ENCODE assay signal across 29 cellular contexts in genomic region chr10:7538970-7539694, GRCh38.
DNase-seq lines count a peak whose midpoint lies in the region; ATAC-seq and TF ChIP-seq lines count a peak whose summit lies in the region.
"Had no signal": no experiment of that assay in that cellular context is flagged by ENCODE, and none has a peak within 500 bp of the region (broad histone marks: within the 10 kb centered on the region; RNA-seq: fewer than 3 reads in every experiment).

No MANE protein-coding gene starts in this region.

- CTCF ChIA-PET in HEK293 (lab: Yijun Ruan, JAX) = interaction anchor here (1.7 kb wide), 1 partner anchor 14 kb away, joined by 7 read pairs; no protein-coding TSS in a partner anchor

- H3K4me1 ChIP-seq in HEK293 (ENCODE audit: control insufficient read depth, insufficient read depth, low read length) = no peaks in the 10 kb centered on the region
- H3K4me1 ChIP-seq: BE2C, testis had no signal

- no peaks in the 10 kb centered on the region for H3K36me3 ChIP-seq in HEK293 (ENCODE audit: control insufficient read depth in 2 of 2, insufficient read depth in 1 of 2, low read length in 2 of 2)
- H3K36me3 ChIP-seq: BE2C, esophagus squamous epithelium, left lung, ovary had no signal

- H3K4me3 Mint-ChIP-seq in activated T-cell treated with anti-CD3 and anti-CD28 coated beads, Interleukin-2, amount 50 U/mL, for 4 hours = no peak overlapping the region
- H3K4me3 Mint-ChIP-seq in activated naive CD8-positive, alpha-beta T cell treated with anti-CD3 and anti-CD28 coated beads for 36 hours = peak overlapping the region; percentile 57
- H3K4me3 Mint-ChIP-seq in stimulated activated effector memory CD8-positive, alpha-beta T cell treated with anti-CD3 and anti-CD28 coated beads, Interleukin-12 subunit alpha, Interleukin-12 subunit beta, amount 100 ng/mL, for 72 hours = no peak overlapping the region
- H3K4me3 Mint-ChIP-seq: activated B cell treated with CpG ODN at 0.5 μM for 24 hours, endodermal cell, nephron had no signal

- no peak for DNase-seq in activated T-cell treated with anti-CD3 and anti-CD28 coated beads, Interleukin-2, amount 50 U/mL, for 4 hours
- no peak for DNase-seq in activated T-cell treated with anti-CD3 and anti-CD28 coated beads, Interleukin-2, amount 50 U/mL, for 1 hour
- DNase-seq in activated naive CD8-positive, alpha-beta T cell treated with anti-CD3 and anti-CD28 coated beads for 36 hours = peak; percentile 37
- DNase-seq in stimulated activated effector memory CD8-positive, alpha-beta T cell treated with anti-CD3 and anti-CD28 coated beads, Interleukin-12 subunit alpha, Interleukin-12 subunit beta, amount 100 ng/mL, for 72 hours (ENCODE audit: low spot score in 2 of 2) = no peak
- DNase-seq in mesenteric fat pad (ENCODE audit: low spot score) (no peak), ecto neural progenitor cell (ENCODE audit: low spot score) (no peak)
- DNase-seq: activated B cell treated with CpG ODN at 0.5 μM for 24 hours; activated effector memory CD4-positive, alpha-beta T cell treated with anti-CD3 and anti-CD28 coated beads, Interleukin-2, amount 50 U/mL, for 16 hours; amygdala; BE2C; Calu3; DND-41; endodermal cell; esophagus squamous epithelium; Karpas-422; left lung; MV-4-11; NCI-H187 treated with DMSO at 0.1 percent for 48 hours; NCI-H69; ovary; retina; T1000; testis had no signal

- no peak overlapping the region for H3K4me3 ChIP-seq in HEK293 (ENCODE audit: low read depth, low read length)
- H3K4me3 ChIP-seq: coronary artery, esophagus squamous epithelium, left lung, ovary, smooth muscle cell, testis had no signal

- peaks cover 11% of the 10 kb centered on the region for H3K4me1 Mint-ChIP-seq in activated T-cell treated with anti-CD3 and anti-CD28 coated beads, Interleukin-2, amount 50 U/mL, for 4 hours (ENCODE audit: low read depth)
- peaks cover 18% of the 10 kb centered on the region for H3K4me1 Mint-ChIP-seq in activated naive CD8-positive, alpha-beta T cell treated with anti-CD3 and anti-CD28 coated beads for 36 hours
- H3K4me1 Mint-ChIP-seq in stimulated activated effector memory CD8-positive, alpha-beta T cell treated with anti-CD3 and anti-CD28 coated beads, Interleukin-12 subunit alpha, Interleukin-12 subunit beta, amount 100 ng/mL, for 72 hours = peaks cover 10% of the 10 kb centered on the region
- H3K4me1 Mint-ChIP-seq: activated B cell treated with CpG ODN at 0.5 μM for 24 hours had no signal

- peaks cover 4% of the 10 kb centered on the region for H3K36me3 Mint-ChIP-seq in activated T-cell treated with anti-CD3 and anti-CD28 coated beads, Interleukin-2, amount 50 U/mL, for 4 hours (ENCODE audit: insufficient read depth)
- peaks cover 15% of the 10 kb centered on the region for H3K36me3 Mint-ChIP-seq in activated naive CD8-positive, alpha-beta T cell treated with anti-CD3 and anti-CD28 coated beads for 36 hours
- no peaks in the 10 kb centered on the region for H3K36me3 Mint-ChIP-seq in stimulated activated effector memory CD8-positive, alpha-beta T cell treated with anti-CD3 and anti-CD28 coated beads, Interleukin-12 subunit alpha, Interleukin-12 subunit beta, amount 100 ng/mL, for 72 hours

- H3K27ac ChIP-seq in HEK293 (ENCODE audit: extremely low read depth, low read depth, low read length) = no peak overlapping the region
- H3K27ac ChIP-seq: coronary artery, esophagus squamous epithelium, left lung, ovary, testis had no signal

- H3K27me3 Mint-ChIP-seq in activated T-cell treated with anti-CD3 and anti-CD28 coated beads, Interleukin-2, amount 50 U/mL, for 4 hours (ENCODE audit: low read depth) = no peaks in the 10 kb centered on the region
- no peaks in the 10 kb centered on the region for H3K27me3 Mint-ChIP-seq in activated naive CD8-positive, alpha-beta T cell treated with anti-CD3 and anti-CD28 coated beads for 36 hours

- ATAC-seq in activated T-cell treated with anti-CD3 and anti-CD28 coated beads, Interleukin-2, amount 50 U/mL, for 4 hours = peak; percentile 52 to 62
- ATAC-seq in stimulated activated effector memory CD8-positive, alpha-beta T cell treated with anti-CD3 and anti-CD28 coated beads, Interleukin-12 subunit alpha, Interleukin-12 subunit beta, amount 100 ng/mL, for 72 hours = peak; percentile 42
- no peak for ATAC-seq in HG03460 (IDR thresholded peaks at IDR 0.05; ENCODE audit: unreplicated experiment)
- ATAC-seq: left lung, SK-N-SH treated with all-trans-retinoic acid at 6 μM for 48 hours had no signal

- TF ChIP-seq CTCF in HEK293 (tag by site-specific recombination; IDR thresholded peaks at IDR 0.05) = no peak

- no peaks in the 10 kb centered on the region for H3K9me3 ChIP-seq in HEK293 (ENCODE audit: control insufficient read depth, insufficient read depth, low read depth, low read length)
- H3K9me3 ChIP-seq: BE2C, left lung, ovary, testis had no signal

- H3K9me3 Mint-ChIP-seq in activated T-cell treated with anti-CD3 and anti-CD28 coated beads, Interleukin-2, amount 50 U/mL, for 4 hours = peaks cover 16% of the 10 kb centered on the region
- peaks cover 9% of the 10 kb centered on the region for H3K9me3 Mint-ChIP-seq in activated naive CD8-positive, alpha-beta T cell treated with anti-CD3 and anti-CD28 coated beads for 36 hours
- peaks cover 3% of the 10 kb centered on the region for H3K9me3 Mint-ChIP-seq in stimulated activated effector memory CD8-positive, alpha-beta T cell treated with anti-CD3 and anti-CD28 coated beads, Interleukin-12 subunit alpha, Interleukin-12 subunit beta, amount 100 ng/mL, for 72 hours
- H3K9me3 Mint-ChIP-seq: endodermal cell had no signal

- peak overlapping the region; percentile 92 for H3K27ac Mint-ChIP-seq in activated naive CD8-positive, alpha-beta T cell treated with anti-CD3 and anti-CD28 coated beads for 36 hours
- peak overlapping the region; percentile 38 for H3K27ac Mint-ChIP-seq in stimulated activated effector memory CD8-positive, alpha-beta T cell treated with anti-CD3 and anti-CD28 coated beads, Interleukin-12 subunit alpha, Interleukin-12 subunit beta, amount 100 ng/mL, for 72 hours
- H3K27ac Mint-ChIP-seq: activated B cell treated with CpG ODN at 0.5 μM for 24 hours, endodermal cell had no signal

- POLR2A ChIA-PET in HEK293 (lab: Yijun Ruan, JAX) = no interaction called here

TF ChIP-seq in HEK293, 187 proteins besides CTCF, POLR2A, EP300 and RAD21:
- TF ChIP-seq, protein P1, sequence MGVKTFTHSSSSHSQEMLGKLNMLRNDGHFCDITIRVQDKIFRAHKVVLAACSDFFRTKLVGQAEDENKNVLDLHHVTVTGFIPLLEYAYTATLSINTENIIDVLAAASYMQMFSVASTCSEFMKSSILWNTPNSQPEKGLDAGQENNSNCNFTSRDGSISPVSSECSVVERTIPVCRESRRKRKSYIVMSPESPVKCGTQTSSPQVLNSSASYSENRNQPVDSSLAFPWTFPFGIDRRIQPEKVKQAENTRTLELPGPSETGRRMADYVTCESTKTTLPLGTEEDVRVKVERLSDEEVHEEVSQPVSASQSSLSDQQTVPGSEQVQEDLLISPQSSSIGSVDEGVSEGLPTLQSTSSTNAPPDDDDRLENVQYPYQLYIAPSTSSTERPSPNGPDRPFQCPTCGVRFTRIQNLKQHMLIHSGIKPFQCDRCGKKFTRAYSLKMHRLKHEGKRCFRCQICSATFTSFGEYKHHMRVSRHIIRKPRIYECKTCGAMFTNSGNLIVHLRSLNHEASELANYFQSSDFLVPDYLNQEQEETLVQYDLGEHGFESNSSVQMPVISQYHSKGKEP (tag by site-specific recombination; IDR thresholded peaks at IDR 0.05) = no peak
- TF ChIP-seq ZFHX2 (tag by site-specific recombination; conservative IDR thresholded peaks at IDR 0.05) = 0 out of 2 replicates have a peak, but pooled peaks have one; percentile 27
